1 cellular context compared by ENCODE assay signal in the genomic region with DNA sequence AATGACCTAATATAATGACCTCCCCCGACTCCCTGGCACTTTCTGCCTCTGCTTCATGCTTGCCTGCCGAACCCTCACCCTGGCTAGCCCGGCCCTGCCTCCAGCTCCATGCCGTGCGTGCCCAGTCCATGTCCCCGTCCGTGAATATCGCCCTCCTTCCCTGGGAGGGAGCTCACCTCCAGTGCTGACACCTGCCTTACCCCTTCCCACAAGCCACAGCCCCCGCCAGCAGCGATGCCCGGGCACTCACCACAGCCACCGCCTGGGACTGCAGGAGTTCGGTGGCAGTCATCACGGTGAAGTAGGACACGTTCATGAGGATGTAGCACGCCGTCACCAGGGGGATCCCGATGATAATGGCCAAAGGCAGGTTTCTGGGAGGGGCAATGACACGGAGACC.
TF ChIP-seq lines count a peak whose summit lies in the region.

No MANE protein-coding gene starts in this region.

TF ChIP-seq in H1, 55 proteins besides CTCF, POLR2A, EP300 and RAD21:
- TF ChIP-seq CBX5 (IDR thresholded peaks at IDR 0.05; ENCODE audit: low read depth, low read length): no peak
- no peak for TF ChIP-seq NRF1 (IDR thresholded peaks at IDR 0.05; ENCODE audit: low read depth, low read length)
- no peak for TF ChIP-seq SIX5 (IDR thresholded peaks at IDR 0.05; ENCODE audit: low read depth, low read length)
- TF ChIP-seq, protein P1, sequence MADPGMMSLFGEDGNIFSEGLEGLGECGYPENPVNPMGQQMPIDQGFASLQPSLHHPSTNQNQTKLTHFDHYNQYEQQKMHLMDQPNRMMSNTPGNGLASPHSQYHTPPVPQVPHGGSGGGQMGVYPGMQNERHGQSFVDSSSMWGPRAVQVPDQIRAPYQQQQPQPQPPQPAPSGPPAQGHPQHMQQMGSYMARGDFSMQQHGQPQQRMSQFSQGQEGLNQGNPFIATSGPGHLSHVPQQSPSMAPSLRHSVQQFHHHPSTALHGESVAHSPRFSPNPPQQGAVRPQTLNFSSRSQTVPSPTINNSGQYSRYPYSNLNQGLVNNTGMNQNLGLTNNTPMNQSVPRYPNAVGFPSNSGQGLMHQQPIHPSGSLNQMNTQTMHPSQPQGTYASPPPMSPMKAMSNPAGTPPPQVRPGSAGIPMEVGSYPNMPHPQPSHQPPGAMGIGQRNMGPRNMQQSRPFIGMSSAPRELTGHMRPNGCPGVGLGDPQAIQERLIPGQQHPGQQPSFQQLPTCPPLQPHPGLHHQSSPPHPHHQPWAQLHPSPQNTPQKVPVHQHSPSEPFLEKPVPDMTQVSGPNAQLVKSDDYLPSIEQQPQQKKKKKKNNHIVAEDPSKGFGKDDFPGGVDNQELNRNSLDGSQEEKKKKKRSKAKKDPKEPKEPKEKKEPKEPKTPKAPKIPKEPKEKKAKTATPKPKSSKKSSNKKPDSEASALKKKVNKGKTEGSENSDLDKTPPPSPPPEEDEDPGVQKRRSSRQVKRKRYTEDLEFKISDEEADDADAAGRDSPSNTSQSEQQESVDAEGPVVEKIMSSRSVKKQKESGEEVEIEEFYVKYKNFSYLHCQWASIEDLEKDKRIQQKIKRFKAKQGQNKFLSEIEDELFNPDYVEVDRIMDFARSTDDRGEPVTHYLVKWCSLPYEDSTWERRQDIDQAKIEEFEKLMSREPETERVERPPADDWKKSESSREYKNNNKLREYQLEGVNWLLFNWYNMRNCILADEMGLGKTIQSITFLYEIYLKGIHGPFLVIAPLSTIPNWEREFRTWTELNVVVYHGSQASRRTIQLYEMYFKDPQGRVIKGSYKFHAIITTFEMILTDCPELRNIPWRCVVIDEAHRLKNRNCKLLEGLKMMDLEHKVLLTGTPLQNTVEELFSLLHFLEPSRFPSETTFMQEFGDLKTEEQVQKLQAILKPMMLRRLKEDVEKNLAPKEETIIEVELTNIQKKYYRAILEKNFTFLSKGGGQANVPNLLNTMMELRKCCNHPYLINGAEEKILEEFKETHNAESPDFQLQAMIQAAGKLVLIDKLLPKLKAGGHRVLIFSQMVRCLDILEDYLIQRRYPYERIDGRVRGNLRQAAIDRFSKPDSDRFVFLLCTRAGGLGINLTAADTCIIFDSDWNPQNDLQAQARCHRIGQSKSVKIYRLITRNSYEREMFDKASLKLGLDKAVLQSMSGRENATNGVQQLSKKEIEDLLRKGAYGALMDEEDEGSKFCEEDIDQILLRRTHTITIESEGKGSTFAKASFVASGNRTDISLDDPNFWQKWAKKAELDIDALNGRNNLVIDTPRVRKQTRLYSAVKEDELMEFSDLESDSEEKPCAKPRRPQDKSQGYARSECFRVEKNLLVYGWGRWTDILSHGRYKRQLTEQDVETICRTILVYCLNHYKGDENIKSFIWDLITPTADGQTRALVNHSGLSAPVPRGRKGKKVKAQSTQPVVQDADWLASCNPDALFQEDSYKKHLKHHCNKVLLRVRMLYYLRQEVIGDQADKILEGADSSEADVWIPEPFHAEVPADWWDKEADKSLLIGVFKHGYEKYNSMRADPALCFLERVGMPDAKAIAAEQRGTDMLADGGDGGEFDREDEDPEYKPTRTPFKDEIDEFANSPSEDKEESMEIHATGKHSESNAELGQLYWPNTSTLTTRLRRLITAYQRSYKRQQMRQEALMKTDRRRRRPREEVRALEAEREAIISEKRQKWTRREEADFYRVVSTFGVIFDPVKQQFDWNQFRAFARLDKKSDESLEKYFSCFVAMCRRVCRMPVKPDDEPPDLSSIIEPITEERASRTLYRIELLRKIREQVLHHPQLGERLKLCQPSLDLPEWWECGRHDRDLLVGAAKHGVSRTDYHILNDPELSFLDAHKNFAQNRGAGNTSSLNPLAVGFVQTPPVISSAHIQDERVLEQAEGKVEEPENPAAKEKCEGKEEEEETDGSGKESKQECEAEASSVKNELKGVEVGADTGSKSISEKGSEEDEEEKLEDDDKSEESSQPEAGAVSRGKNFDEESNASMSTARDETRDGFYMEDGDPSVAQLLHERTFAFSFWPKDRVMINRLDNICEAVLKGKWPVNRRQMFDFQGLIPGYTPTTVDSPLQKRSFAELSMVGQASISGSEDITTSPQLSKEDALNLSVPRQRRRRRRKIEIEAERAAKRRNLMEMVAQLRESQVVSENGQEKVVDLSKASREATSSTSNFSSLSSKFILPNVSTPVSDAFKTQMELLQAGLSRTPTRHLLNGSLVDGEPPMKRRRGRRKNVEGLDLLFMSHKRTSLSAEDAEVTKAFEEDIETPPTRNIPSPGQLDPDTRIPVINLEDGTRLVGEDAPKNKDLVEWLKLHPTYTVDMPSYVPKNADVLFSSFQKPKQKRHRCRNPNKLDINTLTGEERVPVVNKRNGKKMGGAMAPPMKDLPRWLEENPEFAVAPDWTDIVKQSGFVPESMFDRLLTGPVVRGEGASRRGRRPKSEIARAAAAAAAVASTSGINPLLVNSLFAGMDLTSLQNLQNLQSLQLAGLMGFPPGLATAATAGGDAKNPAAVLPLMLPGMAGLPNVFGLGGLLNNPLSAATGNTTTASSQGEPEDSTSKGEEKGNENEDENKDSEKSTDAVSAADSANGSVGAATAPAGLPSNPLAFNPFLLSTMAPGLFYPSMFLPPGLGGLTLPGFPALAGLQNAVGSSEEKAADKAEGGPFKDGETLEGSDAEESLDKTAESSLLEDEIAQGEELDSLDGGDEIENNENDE (IDR thresholded peaks at IDR 0.05; ENCODE audit: insufficient replicate concordance, low read length): no peak
- TF ChIP-seq NANOG (IDR thresholded peaks at IDR 0.05; ENCODE audit: insufficient read depth, low read depth, low read length, poor library complexity, severe bottlenecking): no peak
- TF ChIP-seq, protein P2, sequence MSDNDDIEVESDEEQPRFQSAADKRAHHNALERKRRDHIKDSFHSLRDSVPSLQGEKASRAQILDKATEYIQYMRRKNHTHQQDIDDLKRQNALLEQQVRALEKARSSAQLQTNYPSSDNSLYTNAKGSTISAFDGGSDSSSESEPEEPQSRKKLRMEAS (IDR thresholded peaks at IDR 0.05): no peak
- no peak for TF ChIP-seq SAP30 (IDR thresholded peaks at IDR 0.05; ENCODE audit: insufficient read depth, insufficient replicate concordance, low read length)
- TF ChIP-seq, protein P3, sequence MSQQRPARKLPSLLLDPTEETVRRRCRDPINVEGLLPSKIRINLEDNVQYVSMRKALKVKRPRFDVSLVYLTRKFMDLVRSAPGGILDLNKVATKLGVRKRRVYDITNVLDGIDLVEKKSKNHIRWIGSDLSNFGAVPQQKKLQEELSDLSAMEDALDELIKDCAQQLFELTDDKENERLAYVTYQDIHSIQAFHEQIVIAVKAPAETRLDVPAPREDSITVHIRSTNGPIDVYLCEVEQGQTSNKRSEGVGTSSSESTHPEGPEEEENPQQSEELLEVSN (IDR thresholded peaks at IDR 0.05): no peak
- TF ChIP-seq CEBPB (IDR thresholded peaks at IDR 0.05; ENCODE audit: low read depth, low read length): no peak
- no peak for TF ChIP-seq GTF2F1 (IDR thresholded peaks at IDR 0.05; ENCODE audit: borderline replicate concordance, low read depth, low read length)
- TF ChIP-seq, protein P4, sequence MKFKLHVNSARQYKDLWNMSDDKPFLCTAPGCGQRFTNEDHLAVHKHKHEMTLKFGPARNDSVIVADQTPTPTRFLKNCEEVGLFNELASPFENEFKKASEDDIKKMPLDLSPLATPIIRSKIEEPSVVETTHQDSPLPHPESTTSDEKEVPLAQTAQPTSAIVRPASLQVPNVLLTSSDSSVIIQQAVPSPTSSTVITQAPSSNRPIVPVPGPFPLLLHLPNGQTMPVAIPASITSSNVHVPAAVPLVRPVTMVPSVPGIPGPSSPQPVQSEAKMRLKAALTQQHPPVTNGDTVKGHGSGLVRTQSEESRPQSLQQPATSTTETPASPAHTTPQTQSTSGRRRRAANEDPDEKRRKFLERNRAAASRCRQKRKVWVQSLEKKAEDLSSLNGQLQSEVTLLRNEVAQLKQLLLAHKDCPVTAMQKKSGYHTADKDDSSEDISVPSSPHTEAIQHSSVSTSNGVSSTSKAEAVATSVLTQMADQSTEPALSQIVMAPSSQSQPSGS (IDR thresholded peaks at IDR 0.05; ENCODE audit: low read length): no peak
- no peak for TF ChIP-seq RXRA (IDR thresholded peaks at IDR 0.05; ENCODE audit: insufficient read depth, low read depth, low read length)
- no peak for TF ChIP-seq ASH2L (IDR thresholded peaks at IDR 0.05; ENCODE audit: low read length)
- TF ChIP-seq ZNF274 (IDR thresholded peaks at IDR 0.05; ENCODE audit: borderline replicate concordance, extremely low read depth, low read length): no peak
- TF ChIP-seq POLR2AphosphoS5 (IDR thresholded peaks at IDR 0.05; ENCODE audit: low read depth, low read length): no peak
- TF ChIP-seq EGR1 (IDR thresholded peaks at IDR 0.05; ENCODE audit: borderline replicate concordance, low read depth, low read length): no peak
- no peak for TF ChIP-seq RBBP5 (IDR thresholded peaks at IDR 0.05; ENCODE audit: borderline replicate concordance, low read depth, low read length)
